ENCODE assay signal across 31 cellular contexts in the genomic region with DNA sequence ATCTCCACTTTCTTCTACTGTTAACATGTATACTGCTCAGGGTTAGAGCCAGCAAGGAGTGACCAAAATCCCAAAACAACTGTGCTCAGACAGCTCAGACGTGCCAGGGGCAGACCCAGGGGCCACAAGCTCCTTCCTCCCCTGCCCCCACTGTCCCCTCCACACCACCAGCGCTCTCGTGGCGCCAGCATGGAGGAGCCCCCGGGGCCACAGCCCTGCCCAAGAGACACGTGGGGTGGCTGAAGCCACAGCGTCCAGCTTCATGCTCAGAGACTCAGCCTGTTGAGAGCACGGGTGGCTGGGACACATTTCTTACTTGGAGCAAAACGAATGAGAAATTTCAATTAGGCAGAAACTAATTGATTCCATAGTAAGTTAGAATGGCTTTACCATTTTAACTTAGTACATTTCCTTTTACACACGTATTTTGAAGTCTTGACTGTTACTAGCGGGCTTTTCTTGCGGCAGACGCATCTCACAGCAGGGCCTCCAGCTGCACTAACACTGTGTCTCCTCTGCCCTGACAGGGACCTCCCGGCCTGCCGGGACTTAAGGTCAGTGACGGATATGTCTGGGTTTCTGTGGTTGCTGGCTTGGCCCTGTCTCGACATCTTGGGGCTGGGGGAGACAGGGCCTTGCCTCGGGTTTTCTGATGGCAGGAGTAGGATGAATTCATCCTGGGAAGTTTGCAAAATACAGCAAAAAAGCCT. TPM values are rescaled to one million over a fixed set of nuclear protein-coding genes. Genes with fewer than 3 reads are reported as not detected.
A peak's percentile ranks its signal among the peaks of the same experiment; 100 is the strongest.
DNase-seq lines count a peak whose midpoint lies in the region; ATAC-seq and TF ChIP-seq lines count a peak whose summit lies in the region.
"Had no signal": no experiment of that assay in that cellular context is flagged by ENCODE, and none has a peak within 500 bp of the region (broad histone marks: within the 10 kb centered on the region; RNA-seq: fewer than 3 reads in every experiment).

No MANE protein-coding gene starts in this region.

- H3K27ac ChIP-seq in HUES48 (ENCODE audit: low read depth, low read length) (peak overlapping the region; percentile 27), heart left ventricle (no peak overlapping the region)
- H3K27ac ChIP-seq: gastroesophageal sphincter, hepatocyte, psoas muscle, sigmoid colon, SJSA1 had no signal

- peak overlapping the region; percentile 53 for H3K27ac Mint-ChIP-seq in WTC11
- H3K27ac Mint-ChIP-seq: activated B cell treated with CpG ODN at 0.5 μM for 24 hours; activated CD4-positive, alpha-beta T cell treated with anti-CD3 and anti-CD28 coated beads, Interleukin-2, amount 10 ng/mL, durations not matched to agents 7 days and 5 days; activated naive CD8-positive, alpha-beta T cell treated with anti-CD3 and anti-CD28 coated beads, Interleukin-2, amount 50 U/mL, for 24 hours; immature natural killer cell had no signal

- H3K9ac ChIP-seq in HUES48 (ENCODE audit: low read depth, low read length) = no peak overlapping the region

- H3K36me3 Mint-ChIP-seq in WTC11 = peaks cover 20% of the 10 kb centered on the region
- H3K36me3 Mint-ChIP-seq: immature natural killer cell had no signal

- H3K4me1 Mint-ChIP-seq in WTC11 = peaks cover 22% of the 10 kb centered on the region

- H3K4me1 ChIP-seq in HUES48 (ENCODE audit: control insufficient read depth, insufficient read depth, low read length) (peaks cover 15% of the 10 kb centered on the region; the same call in 1 of the 2 replicates), heart left ventricle (peaks cover 0 to 2% (median 0%) of the 10 kb centered on the region in 12 donors)
- H3K4me1 ChIP-seq: gastroesophageal sphincter, psoas muscle, sigmoid colon, SJSA1 had no signal

- DNase-seq in WTC11 (ENCODE audit: low spot score) (no peak), left kidney (ENCODE audit: low read depth, low spot score) (peak; percentile 18), retina (peak; percentile 51), inferior parietal cortex (ENCODE audit: extremely low spot score) (no peak), SHP77 (lab: John Stamatoyannopoulos, UW) (no peak), heart left ventricle (no peak)
- DNase-seq: activated B cell treated with CpG ODN at 0.5 μM for 24 hours; activated CD4-positive, alpha-beta T cell treated with anti-CD3 and anti-CD28 coated beads, Interleukin-2, amount 10 ng/mL, durations not matched to agents 7 days and 5 days; activated gamma-delta T cell treated with Interleukin-2 at 50 U/mL for 16 hours; activated naive CD8-positive, alpha-beta T cell treated with anti-CD3 and anti-CD28 coated beads, Interleukin-2, amount 50 U/mL, for 24 hours; activated T-cell treated with anti-CD3 and anti-CD28 coated beads, Interleukin-2, amount 50 U/mL, for 48 hours; C1 segment of cervical spinal cord; GDM1; immature natural killer cell; left colon; NCI-H1048; NCI-H1694; NCI-H2171 treated with DMSO at 0.1 percent for 48 hours; NCI-H510A; nucleus accumbens; psoas muscle; sigmoid colon; stimulated activated CD4-positive, alpha-beta T cell treated with anti-CD3 and anti-CD28 coated beads, Interleukin-4, amount 100 ng/mL, for 24 hours; T1000; trophoblast cell had no signal

- no peak for TF ChIP-seq CTCF in WTC11 (IDR thresholded peaks at IDR 0.05)
- TF ChIP-seq CTCF in heart left ventricle (IDR thresholded peaks at IDR 0.05) = no peak

- H3K27me3 ChIP-seq in HUES48 (ENCODE audit: control insufficient read depth, insufficient read depth, low read length) (no peaks in the 10 kb centered on the region), heart left ventricle (no peaks in the 10 kb centered on the region)
- H3K27me3 ChIP-seq: gastroesophageal sphincter, hepatocyte, sigmoid colon, SJSA1 had no signal

- POLR2A ChIA-PET in WTC11 (lab: Charles Lee) = no interaction called here

- intact Hi-C loops in heart left ventricle (cut with DNase I) = no loop called here

- H3K27me3 Mint-ChIP-seq in WTC11 (ENCODE audit: low read depth) = no peaks in the 10 kb centered on the region
- H3K27me3 Mint-ChIP-seq: activated B cell treated with CpG ODN at 0.5 μM for 24 hours; activated CD4-positive, alpha-beta T cell treated with anti-CD3 and anti-CD28 coated beads, Interleukin-2, amount 10 ng/mL, durations not matched to agents 7 days and 5 days; activated naive CD8-positive, alpha-beta T cell treated with anti-CD3 and anti-CD28 coated beads, Interleukin-2, amount 50 U/mL, for 24 hours had no signal

- ATAC-seq in WTC11 = no peak
- no peak for ATAC-seq in heart left ventricle
- ATAC-seq: activated naive CD8-positive, alpha-beta T cell treated with anti-CD3 and anti-CD28 coated beads, Interleukin-2, amount 50 U/mL, for 24 hours; gastroesophageal sphincter; HCT116; HepG2; left colon; psoas muscle had no signal

- no peaks in the 10 kb centered on the region for H3K9me3 ChIP-seq in HUES48 (ENCODE audit: control insufficient read depth, insufficient read depth, low read length)
- no peaks in the 10 kb centered on the region for H3K9me3 ChIP-seq in heart left ventricle
- H3K9me3 ChIP-seq: gastroesophageal sphincter, psoas muscle, sigmoid colon, SJSA1 had no signal

- no peak overlapping the region for H3K4me3 ChIP-seq in HUES48 (ENCODE audit: low read depth, low read length)
- H3K4me3 ChIP-seq in heart left ventricle = no peak overlapping the region
- H3K4me3 ChIP-seq: gastroesophageal sphincter, hepatocyte, psoas muscle, sigmoid colon, SJSA1 had no signal

- peaks cover 7% of the 10 kb centered on the region for H3K9me3 Mint-ChIP-seq in WTC11
- H3K9me3 Mint-ChIP-seq: activated B cell treated with CpG ODN at 0.5 μM for 24 hours; activated CD4-positive, alpha-beta T cell treated with anti-CD3 and anti-CD28 coated beads, Interleukin-2, amount 10 ng/mL, durations not matched to agents 7 days and 5 days; activated naive CD8-positive, alpha-beta T cell treated with anti-CD3 and anti-CD28 coated beads, Interleukin-2, amount 50 U/mL, for 24 hours; immature natural killer cell had no signal

- TF ChIP-seq POLR2A in heart left ventricle (IDR thresholded peaks at IDR 0.05) = no peak

- WGBS in heart left ventricle, 4 donors = 85 to 92% (median 86%) methylated on average over 17 to 18 of the region's 18 CpGs

- H3K4me3 Mint-ChIP-seq in WTC11 = no peak overlapping the region
- H3K4me3 Mint-ChIP-seq: activated B cell treated with CpG ODN at 0.5 μM for 24 hours; activated CD4-positive, alpha-beta T cell treated with anti-CD3 and anti-CD28 coated beads, Interleukin-2, amount 10 ng/mL, durations not matched to agents 7 days and 5 days; activated naive CD8-positive, alpha-beta T cell treated with anti-CD3 and anti-CD28 coated beads, Interleukin-2, amount 50 U/mL, for 24 hours; immature natural killer cell had no signal

- H3K36me3 ChIP-seq in HUES48 (ENCODE audit: control insufficient read depth, insufficient read depth, low read length) (peaks cover 66% of the 10 kb centered on the region), heart left ventricle (peaks cover 0 to 47% (median 23%) of the 10 kb centered on the region in 9 donors)
- H3K36me3 ChIP-seq: SJSA1 had no signal

- CTCF ChIA-PET in WTC11 (lab: Charles Lee) = interaction anchor here (1.0 kb wide), 2 partner anchors 10 to 79 kb away, joined by 3 read pairs; no protein-coding TSS in a partner anchor

TF ChIP-seq in WTC11, 78 proteins besides CTCF, POLR2A, EP300 and RAD21:
- no peak for TF ChIP-seq GRHL2 (CRISPR knock-in tag; IDR thresholded peaks at IDR 0.05; ENCODE audit: insufficient replicate concordance, severe bottlenecking)
- TF ChIP-seq SMAD4 (CRISPR knock-in tag; IDR thresholded peaks at IDR 0.05) = no peak
- TF ChIP-seq, protein P1, sequence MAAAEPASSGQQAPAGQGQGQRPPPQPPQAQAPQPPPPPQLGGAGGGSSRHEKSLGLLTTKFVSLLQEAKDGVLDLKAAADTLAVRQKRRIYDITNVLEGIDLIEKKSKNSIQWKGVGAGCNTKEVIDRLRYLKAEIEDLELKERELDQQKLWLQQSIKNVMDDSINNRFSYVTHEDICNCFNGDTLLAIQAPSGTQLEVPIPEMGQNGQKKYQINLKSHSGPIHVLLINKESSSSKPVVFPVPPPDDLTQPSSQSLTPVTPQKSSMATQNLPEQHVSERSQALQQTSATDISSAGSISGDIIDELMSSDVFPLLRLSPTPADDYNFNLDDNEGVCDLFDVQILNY (CRISPR knock-in tag; IDR thresholded peaks at IDR 0.05) = no peak
- TF ChIP-seq RELA (CRISPR knock-in tag; IDR thresholded peaks at IDR 0.05; ENCODE audit: borderline replicate concordance) = no peak

RNA-seq across cellular contexts. Expression of a gene that starts 54.2 kb away (rescaled TPM):
- total RNA-seq in WTC11 (2021) = 27.7 to 29.8 TPM (median 28.3 TPM) in 3 replicates
- 1 to 10 TPM; 2.4 to 7.0 (median 3.0) TPM for total RNA-seq in heart left ventricle
- 1 to 10 TPM; 3.5 to 4.3 TPM for polyA plus RNA-seq in heart left ventricle

Comparison
In these comparisons a context has a peak if more than half of its experiments do, and no peak if none do; other contexts are left out.
1. DNase-seq: peak in left kidney (single experiment) and retina (single experiment); none in WTC11 (single experiment), inferior parietal cortex (single experiment), SHP77 (0 of 2) and heart left ventricle (0 of 5).